ENCODE assay signal across 1 cellular context in genomic region chr9:132241840-132242620, GRCh38.
TF ChIP-seq lines count a peak whose summit lies in the region.

No MANE protein-coding gene starts in this region.

TF ChIP-seq in HepG2, 621 proteins besides CTCF, POLR2A, EP300 and RAD21 (continued from another document and continues in another):
- TF ChIP-seq GLMP (CRISPR knock-in tag; IDR thresholded peaks at IDR 0.05; ENCODE audit: borderline replicate concordance) (no peak), ZNF777 (CRISPR knock-in tag; IDR thresholded peaks at IDR 0.05) (peak; percentile 93; the same call in 1 of the 2 replicates), FOXK1 (CRISPR knock-in tag; IDR thresholded peaks at IDR 0.05; ENCODE audit: borderline replicate concordance, low read depth) (no peak), FOXK2 (IDR thresholded peaks at IDR 0.05) (no peak), SPEN (CRISPR knock-in tag; IDR thresholded peaks at IDR 0.05; ENCODE audit: low read depth) (no peak), ZNF768 (CRISPR knock-in tag; IDR thresholded peaks at IDR 0.05) (no peak), RFX5 (IDR thresholded peaks at IDR 0.05; ENCODE audit: low read depth, low read length) (no peak), MAFK (conservative IDR thresholded peaks at IDR 0.05 in 1 of 2, IDR thresholded peaks at IDR 0.05 in 1 of 2; ENCODE audit: low read length in 2 of 2) (no peak), ZNF546 (CRISPR knock-in tag; conservative IDR thresholded peaks at IDR 0.05) (no peak), SRSF9 (IDR thresholded peaks at IDR 0.05; ENCODE audit: borderline replicate concordance, insufficient read depth, low read depth, low read length, poor library complexity, severe bottlenecking) (no peak), TBX3 (IDR thresholded peaks at IDR 0.05; ENCODE audit: borderline replicate concordance) (no peak), ZNF660 (CRISPR knock-in tag; IDR thresholded peaks at IDR 0.05; ENCODE audit: borderline replicate concordance, low read depth) (no peak), MATR3 (CRISPR knock-in tag; IDR thresholded peaks at IDR 0.05) (no peak), ZNF225 (CRISPR knock-in tag; IDR thresholded peaks at IDR 0.05) (no peak), ZNF101 (CRISPR knock-in tag; IDR thresholded peaks at IDR 0.05; ENCODE audit: borderline replicate concordance, low read depth) (no peak), ASH2L (IDR thresholded peaks at IDR 0.05; ENCODE audit: insufficient read length, low read depth, low read length) (no peak), HES4 (CRISPR knock-in tag; IDR thresholded peaks at IDR 0.05; ENCODE audit: borderline replicate concordance) (0 out of 2 replicates have a peak, but pooled peaks have one; percentile 29), ARNT (IDR thresholded peaks at IDR 0.05) (no peak), RNF2 (conservative IDR thresholded peaks at IDR 0.05; ENCODE audit: low read depth) (0 out of 2 replicates have a peak, but pooled peaks have one; percentile 12), MAFG (CRISPR knock-in tag; IDR thresholded peaks at IDR 0.05) (no peak), ZFP41 (CRISPR knock-in tag; IDR thresholded peaks at IDR 0.05; ENCODE audit: borderline replicate concordance) (no peak), ZIK1 (CRISPR knock-in tag; IDR thresholded peaks at IDR 0.05; ENCODE audit: borderline replicate concordance, low read depth) (no peak), RELA (CRISPR knock-in tag; IDR thresholded peaks at IDR 0.05) (no peak), ZNF687 (CRISPR knock-in tag; IDR thresholded peaks at IDR 0.05) (peak; percentile 50; the same call in 1 of the 2 replicates), ZNF574 (CRISPR knock-in tag; IDR thresholded peaks at IDR 0.05) (0 out of 2 replicates have a peak, but pooled peaks have one; percentile 5), ZGPAT (CRISPR knock-in tag; IDR thresholded peaks at IDR 0.05) (no peak), GLI4 (CRISPR knock-in tag; IDR thresholded peaks at IDR 0.05; ENCODE audit: borderline replicate concordance) (no peak), ZNF776 (CRISPR knock-in tag; IDR thresholded peaks at IDR 0.05) (peak; percentile 55; the same call in 1 of the 2 replicates), NAIF1 (CRISPR knock-in tag; IDR thresholded peaks at IDR 0.05; ENCODE audit: borderline replicate concordance) (no peak), ZNF800 (CRISPR knock-in tag; IDR thresholded peaks at IDR 0.05) (no peak), SMARCE1 (IDR thresholded peaks at IDR 0.05; ENCODE audit: borderline replicate concordance) (no peak), NR2F2 (IDR thresholded peaks at IDR 0.05; ENCODE audit: borderline replicate concordance, low read depth) (no peak), ZNF331 (CRISPR knock-in tag; IDR thresholded peaks at IDR 0.05) (no peak), MAZ (IDR thresholded peaks at IDR 0.05; ENCODE audit: borderline replicate concordance, low read depth, low read length) (no peak), MAZ (CRISPR knock-in tag; IDR thresholded peaks at IDR 0.05; ENCODE audit: low read depth) (no peak), ZNF263 (CRISPR knock-in tag; IDR thresholded peaks at IDR 0.05) (peak; percentile 38; the same call in 1 of the 2 replicates), TP53 (CRISPR knock-in tag; conservative IDR thresholded peaks at IDR 0.05) (no peak), DBP (CRISPR knock-in tag; IDR thresholded peaks at IDR 0.05; ENCODE audit: not compliant biosample characterization) (no peak), GMEB2 (CRISPR knock-in tag; IDR thresholded peaks at IDR 0.05; ENCODE audit: low read depth) (no peak), MNT (IDR thresholded peaks at IDR 0.05) (no peak), SIX4 (CRISPR knock-in tag; IDR thresholded peaks at IDR 0.05) (no peak), NBN (conservative IDR thresholded peaks at IDR 0.05) (no peak), ERF (CRISPR knock-in tag; IDR thresholded peaks at IDR 0.05) (no peak), ZNF362 (CRISPR knock-in tag; IDR thresholded peaks at IDR 0.05; ENCODE audit: borderline replicate concordance) (0 out of 2 replicates have a peak, but pooled peaks have one; percentile 27), ZSCAN12 (CRISPR knock-in tag; IDR thresholded peaks at IDR 0.05) (no peak), ZNF441 (CRISPR knock-in tag; IDR thresholded peaks at IDR 0.05; ENCODE audit: borderline replicate concordance) (no peak), ZNF44 (CRISPR knock-in tag; IDR thresholded peaks at IDR 0.05) (no peak), ZBTB2 (CRISPR knock-in tag; IDR thresholded peaks at IDR 0.05; ENCODE audit: low read depth) (no peak; the same call in 1 of the 2 replicates)
